Comparison of ENCODE assay signal across 32 cellular contexts in genomic region chr4:72494156-72494555, GRCh38.
"Had no signal": no experiment of that assay in that cellular context is flagged by ENCODE, and none has a peak within 500 bp of the region (broad histone marks: within the 10 kb centered on the region; RNA-seq: fewer than 3 reads in every experiment).

No MANE protein-coding gene starts in this region.

- H3K4me1 ChIP-seq: adrenal gland, ascending aorta, body of pancreas, breast epithelium had no signal

- H3K36me3 ChIP-seq: adrenal gland, ascending aorta, brain microvascular endothelial cell, breast epithelium, cardiac muscle cell had no signal

- H3K4me3 ChIP-seq: adrenal gland, ascending aorta, body of pancreas, breast epithelium, cardiac muscle cell had no signal

- H3K27ac ChIP-seq: adrenal gland, ascending aorta, body of pancreas, brain microvascular endothelial cell, breast epithelium, cardiac muscle cell had no signal

- H3K27me3 ChIP-seq: adrenal gland, ascending aorta, body of pancreas, brain microvascular endothelial cell, breast epithelium, cardiac muscle cell had no signal

- FAIRE-seq: astrocyte had no signal

- ATAC-seq: activated naive CD4-positive, alpha-beta T cell treated with anti-CD3 and anti-CD28 coated beads, Interleukin-2, amount 50 U/mL, for 72 hours; activated naive CD8-positive, alpha-beta T cell treated with anti-CD3 and anti-CD28 coated beads, Interleukin-2, amount 50 U/mL, for 24 hours; activated T-cell treated with anti-CD3 and anti-CD28 coated beads, Interleukin-2, amount 50 U/mL, for 4 hours; activated T-cell treated with anti-CD3 and anti-CD28 coated beads, Interleukin-2, amount 50 U/mL, for 72 hours; activated T-helper 17 cell treated with anti-CD3 and anti-CD28 coated beads, Interleukin-2, amount 50 U/mL, for 72 hours; body of pancreas had no signal

- H3K9me3 ChIP-seq: body of pancreas had no signal

- DNase-seq: activated effector memory CD4-positive, alpha-beta T cell treated with anti-CD3 and anti-CD28 coated beads, Interleukin-2, amount 50 U/mL, for 16 hours; activated effector memory CD4-positive, alpha-beta T cell treated with Interleukin-2 at 50 U/mL for 16 hours; activated gamma-delta T cell; activated gamma-delta T cell treated with Interleukin-2 at 50 U/mL for 16 hours; activated naive CD4-positive, alpha-beta T cell; activated naive CD4-positive, alpha-beta T cell treated with anti-CD3 and anti-CD28 coated beads for 36 hours; activated naive CD4-positive, alpha-beta T cell treated with anti-CD3 and anti-CD28 coated beads, Interleukin-2, amount 10 ng/mL, durations not matched to agents 7 days and 5 days; activated naive CD4-positive, alpha-beta T cell treated with anti-CD3 and anti-CD28 coated beads, Interleukin-2, amount 50 U/mL, for 16 hours; activated naive CD4-positive, alpha-beta T cell treated with Interleukin-2 at 50 U/mL for 16 hours; activated naive CD8-positive, alpha-beta T cell treated with anti-CD3 and anti-CD28 coated beads for 36 hours; activated naive CD8-positive, alpha-beta T cell treated with anti-CD3 and anti-CD28 coated beads, Interleukin-2, amount 10 ng/mL, durations not matched to agents 7 days and 5 days; activated naive CD8-positive, alpha-beta T cell treated with anti-CD3 and anti-CD28 coated beads, Interleukin-2, amount 50 U/mL, for 24 hours; activated T-cell treated with anti-CD3 and anti-CD28 coated beads, Interleukin-2, amount 50 U/mL, for 24 hours; activated T-cell treated with anti-CD3 and anti-CD28 coated beads, Interleukin-2, amount 50 U/mL, for 4 hours; activated T-cell treated with anti-CD3 and anti-CD28 coated beads, Interleukin-2, amount 50 U/mL, for 48 hours; activated T-cell treated with anti-CD3 and anti-CD28 coated beads, Interleukin-2, amount 50 U/mL, for 72 hours; adrenal gland; amniotic stem cell; amygdala; anterior cingulate cortex; aorta; body of pancreas; brain microvascular endothelial cell; caudate nucleus; central memory CD4-positive, alpha-beta T cell; cerebellar nuclear complex had no signal
